Comparison of ENCODE assay signal across 2 cellular contexts in genomic region chr22:46906326-46907045, GRCh38.
TF ChIP-seq lines count a peak whose summit lies in the region.

No MANE protein-coding gene starts in this region.

TF ChIP-seq in HepG2, 621 proteins besides CTCF, POLR2A, EP300 and RAD21:
- peak; percentile 77 for TF ChIP-seq MNT (IDR thresholded peaks at IDR 0.05)
- no peak for TF ChIP-seq FOXO4 (CRISPR knock-in tag; conservative IDR thresholded peaks at IDR 0.05)

TF ChIP-seq in H1, 55 proteins besides CTCF, POLR2A, EP300 and RAD21:
- no peak for TF ChIP-seq POU5F1 (IDR thresholded peaks at IDR 0.05; ENCODE audit: low read depth, low read length)
- TF ChIP-seq TAF7 (optimal IDR thresholded peaks at IDR 0.05; ENCODE audit: borderline replicate concordance, low read depth, low read length): no peak
- no peak for TF ChIP-seq SP1 (IDR thresholded peaks at IDR 0.05; ENCODE audit: low read depth, low read length)
- no peak for TF ChIP-seq FOSL1 (IDR thresholded peaks at IDR 0.05; ENCODE audit: insufficient read depth, low read depth, low read length)
- TF ChIP-seq CBX5 (IDR thresholded peaks at IDR 0.05; ENCODE audit: low read depth, low read length): no peak
- TF ChIP-seq SAP30 (IDR thresholded peaks at IDR 0.05; ENCODE audit: insufficient read depth, insufficient replicate concordance, low read length): no peak
- TF ChIP-seq NRF1 (IDR thresholded peaks at IDR 0.05; ENCODE audit: low read depth, low read length): no peak
- no peak for TF ChIP-seq JUND (IDR thresholded peaks at IDR 0.05; ENCODE audit: low read length)
- no peak for TF ChIP-seq USF2 (IDR thresholded peaks at IDR 0.05; ENCODE audit: low read length)
- no peak for TF ChIP-seq CBX8 (IDR thresholded peaks at IDR 0.05; ENCODE audit: borderline replicate concordance, low read depth, low read length)
- TF ChIP-seq BRCA1 (IDR thresholded peaks at IDR 0.05; ENCODE audit: low read depth, low read length): no peak
- no peak for TF ChIP-seq ZNF274 (IDR thresholded peaks at IDR 0.05; ENCODE audit: borderline replicate concordance, extremely low read depth, low read length)
- no peak for TF ChIP-seq BACH1 (IDR thresholded peaks at IDR 0.05; ENCODE audit: low read length)
- TF ChIP-seq MAFK (IDR thresholded peaks at IDR 0.05; ENCODE audit: low read depth, low read length): no peak
TF ChIP-seq in H1: peak in this region for 0.
